8 cellular contexts compared by ENCODE assay signal in genomic region chr19:11152318-11153062, GRCh38. TPM values are rescaled to one million over a fixed set of nuclear protein-coding genes. Genes with fewer than 3 reads are reported as not detected.
A peak's percentile ranks its signal among the peaks of the same experiment; 100 is the strongest.
DNase-seq lines count a peak whose midpoint lies in the region; ATAC-seq and TF ChIP-seq lines count a peak whose summit lies in the region.

No MANE protein-coding gene starts in this region.

- peak overlapping the region in 1 of 4 donors; percentile 1 for H3K4me3 ChIP-seq in esophagus muscularis mucosa
- no peak overlapping the region for H3K4me3 ChIP-seq in mucosa of rectum (ENCODE audit: low read length in 2 of 2)
- no peak overlapping the region for H3K4me3 ChIP-seq in vagina

- peak overlapping the region in 1 of 2 donors; percentile 15 for H3K9ac ChIP-seq in mucosa of rectum (ENCODE audit: low read depth in 1 of 2, low read length in 2 of 2)

- TF ChIP-seq CTCF in esophagus muscularis mucosa (IDR thresholded peaks at IDR 0.05) (peak in 1 of 3 experiments; percentile 5), vagina (IDR thresholded peaks at IDR 0.05) (no peak)

- WGBS in esophagus muscularis mucosa: 33% methylated on average over 8 of the region's 11 CpGs

- H3K36me3 Mint-ChIP-seq in activated CD4-positive, alpha-beta T cell treated with anti-CD3 and anti-CD28 coated beads, Interleukin-2, amount 10 ng/mL, durations not matched to agents 24 days and 14 days (ENCODE audit: low read depth): peaks cover 24% of the 10 kb centered on the region

- no peak overlapping the region for H3K27ac Mint-ChIP-seq in activated CD4-positive, alpha-beta T cell treated with anti-CD3 and anti-CD28 coated beads, Interleukin-2, amount 10 ng/mL, durations not matched to agents 24 days and 14 days

- H3K27me3 Mint-ChIP-seq in activated CD4-positive, alpha-beta T cell treated with anti-CD3 and anti-CD28 coated beads, Interleukin-2, amount 10 ng/mL, durations not matched to agents 24 days and 14 days: no peaks in the 10 kb centered on the region

- no peaks in the 10 kb centered on the region for H3K27me3 ChIP-seq in esophagus muscularis mucosa
- H3K27me3 ChIP-seq in mucosa of rectum (ENCODE audit: control insufficient read depth in 2 of 2, insufficient read depth in 2 of 2, low read length in 2 of 2): no peaks in the 10 kb centered on the region
- no peaks in the 10 kb centered on the region for H3K27me3 ChIP-seq in vagina

- no peaks in the 10 kb centered on the region for H3K9me3 Mint-ChIP-seq in activated CD4-positive, alpha-beta T cell treated with anti-CD3 and anti-CD28 coated beads, Interleukin-2, amount 10 ng/mL, durations not matched to agents 24 days and 14 days

- H3K4me1 Mint-ChIP-seq in activated CD4-positive, alpha-beta T cell treated with anti-CD3 and anti-CD28 coated beads, Interleukin-2, amount 10 ng/mL, durations not matched to agents 24 days and 14 days: peaks cover 27% of the 10 kb centered on the region

- ATAC-seq in HG03442 (IDR thresholded peaks at IDR 0.05; ENCODE audit: unreplicated experiment) (no peak), HG03565 (IDR thresholded peaks at IDR 0.05; ENCODE audit: unreplicated experiment) (no peak)

- H3K36me3 ChIP-seq in esophagus muscularis mucosa: no peaks in the 10 kb centered on the region
- no peaks in the 10 kb centered on the region for H3K36me3 ChIP-seq in mucosa of rectum (ENCODE audit: control insufficient read depth in 2 of 2, insufficient read depth in 2 of 2, low read length in 2 of 2)
- no peaks in the 10 kb centered on the region for H3K36me3 ChIP-seq in vagina

- H3K4me3 Mint-ChIP-seq in activated CD4-positive, alpha-beta T cell treated with anti-CD3 and anti-CD28 coated beads, Interleukin-2, amount 10 ng/mL, durations not matched to agents 24 days and 14 days: peak overlapping the region; percentile 26

- peak overlapping the region; percentile 89 to 92 (median 92) for H3K27ac ChIP-seq in esophagus muscularis mucosa (replicated peaks in 1 of 4)
- peak overlapping the region; percentile 35 to 38 for H3K27ac ChIP-seq in mucosa of rectum (ENCODE audit: low read depth in 2 of 2, low read length in 2 of 2)
- H3K27ac ChIP-seq in vagina: peak overlapping the region; percentile 87

- H3K9me3 ChIP-seq in esophagus muscularis mucosa (no peaks in the 10 kb centered on the region), mucosa of rectum (ENCODE audit: control insufficient read depth in 2 of 2, low read length in 2 of 2) (no peaks in the 10 kb centered on the region), vagina (no peaks in the 10 kb centered on the region)

- intact Hi-C loops in activated CD4-positive, alpha-beta T cell treated with anti-CD3 and anti-CD28 coated beads, Interleukin-2, amount 10 ng/mL, durations not matched to agents 24 days and 14 days (cut with micrococcal nuclease): no loop called here
- intact Hi-C loops in esophagus muscularis mucosa (cut with DNase I): no loop called here
- intact Hi-C loops in vagina (cut with DNase I): no loop called here

- H3K4me1 ChIP-seq in esophagus muscularis mucosa (peaks cover 38 to 83% (median 72%) of the 10 kb centered on the region in 4 donors), mucosa of rectum (ENCODE audit: control insufficient read depth in 2 of 2, insufficient read depth in 2 of 2, low read length in 2 of 2) (peaks cover 14 to 15% of the 10 kb centered on the region in 2 donors), vagina (peaks cover 50% of the 10 kb centered on the region)

- TF ChIP-seq EP300 in esophagus muscularis mucosa (IDR thresholded peaks at IDR 0.05): peak; percentile 34

- no peak for DNase-seq in activated CD4-positive, alpha-beta T cell treated with anti-CD3 and anti-CD28 coated beads, Interleukin-2, amount 10 ng/mL, durations not matched to agents 24 days and 14 days
- no peak for DNase-seq in activated CD4-positive, alpha-beta T cell treated with anti-CD3 and anti-CD28 coated beads for 1 hour
- DNase-seq in esophagus muscularis mucosa (ENCODE audit: extremely low spot score) (peak; percentile 95), vagina (ENCODE audit: extremely low spot score in 2 of 2) (peak in 1 of 2 donors; percentile 95), NCI-H748 (lab: John Stamatoyannopoulos, UW; ENCODE audit: unreplicated experiment) (no peak)

- no peak for TF ChIP-seq POLR2A in esophagus muscularis mucosa (IDR thresholded peaks at IDR 0.05; ENCODE audit: low read depth)
- no peak for TF ChIP-seq POLR2A in vagina (IDR thresholded peaks at IDR 0.05)

RNA-seq across cellular contexts. Expression of gene SPC24, which starts 3.1 kb away (rescaled TPM):
- total RNA-seq in activated CD4-positive, alpha-beta T cell treated with anti-CD3 and anti-CD28 coated beads, Interleukin-2, amount 10 ng/mL, durations not matched to agents 24 days and 14 days: 33.1 and 33.8 TPM in 2 replicates
- total RNA-seq in esophagus muscularis mucosa: 1 to 10 TPM; 1.4 to 6.6 (median 3.4) TPM
- 2.7 TPM for total RNA-seq in vagina

RNA-seq across cellular contexts. Expression of gene KANK2, which starts 44.9 kb away (rescaled TPM):
- total RNA-seq in activated CD4-positive, alpha-beta T cell treated with anti-CD3 and anti-CD28 coated beads, Interleukin-2, amount 10 ng/mL, durations not matched to agents 24 days and 14 days: 3.0 and 3.3 TPM in 2 replicates
- total RNA-seq in esophagus muscularis mucosa (1,000 to 10,000 TPM; 1,125 to 1,746 (median 1,157) TPM), vagina (486 TPM)

Comparison
In these comparisons a context has a peak if more than half of its experiments do, and no peak if none do; other contexts are left out.
1. H3K27ac ChIP-seq: peak in every context shown above with its lines; median percentile 92 in esophagus muscularis mucosa; 87 in vagina; 36 in mucosa of rectum.
2. RNA of gene KANK2, which starts 44.9 kb away (total RNA-seq): 1,125 to 1,746 TPM in esophagus muscularis mucosa and 486 TPM in vagina (single experiment); 3.0 to 3.3 TPM in activated CD4-positive, alpha-beta T cell treated with anti-CD3 and anti-CD28 coated beads, Interleukin-2, amount 10 ng/mL, durations not matched to agents 24 days and 14 days; every median in the first group is over 100 times any median in the second.